Comparison of ENCODE assay signal across 18 cellular contexts in genomic region chr9:106733828-106734227, GRCh38.
"Had no signal": no experiment of that assay in that cellular context is flagged by ENCODE, and none has a peak within 500 bp of the region (broad histone marks: within the 10 kb centered on the region; RNA-seq: fewer than 3 reads in every experiment).

No MANE protein-coding gene starts in this region.

- H3K4me3 Mint-ChIP-seq: dendritic cell treated with granulocyte-macrophage colony-stimulating factor and Interleukin-4, amounts not matched to agents 40 ng/mL and 50 ng/mL, for 4 days; effector memory CD8-positive, alpha-beta T cell; naive thymus-derived CD4-positive, alpha-beta T cell; nephron progenitor cell; stimulated activated effector memory CD8-positive, alpha-beta T cell treated with anti-CD3 and anti-CD28 coated beads, Interleukin-12 subunit alpha, Interleukin-12 subunit beta, amount 100 ng/mL, for 72 hours had no signal

- H3K4me3 ChIP-seq: hepatocyte, right atrium auricular region, suprapubic skin, tibial artery, upper lobe of left lung, uterus had no signal

- DNase-seq: effector memory CD8-positive, alpha-beta T cell; erythroblast; foreskin keratinocyte; mesendoderm; naive thymus-derived CD4-positive, alpha-beta T cell; nephron progenitor cell; small intestine; stimulated activated CD4-positive, alpha-beta T cell treated with anti-CD3 and anti-CD28 coated beads, Interleukin-4, amount 100 ng/mL, for 1 hour; stimulated activated CD8-positive, alpha-beta memory T cell treated with anti-CD3 and anti-CD28 coated beads, Interleukin-4, amount 100 ng/mL, for 48 hours; stimulated activated naive CD8-positive, alpha-beta T cell treated with anti-CD3 and anti-CD28 coated beads, Interleukin-15, Interleukin-2, amounts not matched to agents 100 U/mL and 50 U/mL, for 24 hours; tibial artery; upper lobe of left lung; uterus had no signal

- H3K27ac ChIP-seq: foreskin keratinocyte, hepatocyte, right atrium auricular region, suprapubic skin, tibial artery, upper lobe of left lung, uterus had no signal

- H3K36me3 Mint-ChIP-seq: stimulated activated effector memory CD8-positive, alpha-beta T cell treated with anti-CD3 and anti-CD28 coated beads, Interleukin-12 subunit alpha, Interleukin-12 subunit beta, amount 100 ng/mL, for 72 hours had no signal

- H3K4me1 Mint-ChIP-seq: naive thymus-derived CD4-positive, alpha-beta T cell; nephron progenitor cell; stimulated activated effector memory CD8-positive, alpha-beta T cell treated with anti-CD3 and anti-CD28 coated beads, Interleukin-12 subunit alpha, Interleukin-12 subunit beta, amount 100 ng/mL, for 72 hours had no signal

- H3K27ac Mint-ChIP-seq: dendritic cell treated with granulocyte-macrophage colony-stimulating factor and Interleukin-4, amounts not matched to agents 40 ng/mL and 50 ng/mL, for 4 days; effector memory CD8-positive, alpha-beta T cell; naive thymus-derived CD4-positive, alpha-beta T cell; nephron progenitor cell; stimulated activated effector memory CD8-positive, alpha-beta T cell treated with anti-CD3 and anti-CD28 coated beads, Interleukin-12 subunit alpha, Interleukin-12 subunit beta, amount 100 ng/mL, for 72 hours had no signal

- H3K9me3 Mint-ChIP-seq: nephron progenitor cell had no signal

- H3K9me3 ChIP-seq: right atrium auricular region, suprapubic skin, tibial artery, upper lobe of left lung, uterus had no signal

- H3K36me3 ChIP-seq: right atrium auricular region, suprapubic skin, tibial artery, upper lobe of left lung, uterus had no signal

- H3K27me3 ChIP-seq: hepatocyte, right atrium auricular region, suprapubic skin, tibial artery, upper lobe of left lung, uterus had no signal

- H3K27me3 Mint-ChIP-seq: dendritic cell treated with granulocyte-macrophage colony-stimulating factor and Interleukin-4, amounts not matched to agents 40 ng/mL and 50 ng/mL, for 4 days; effector memory CD8-positive, alpha-beta T cell had no signal

- H3K4me1 ChIP-seq: foreskin keratinocyte, suprapubic skin, upper lobe of left lung, uterus had no signal
